ENCODE assay signal across 8 cellular contexts in genomic region chr13:114130708-114131580, GRCh38. TPM values are rescaled to one million over a fixed set of nuclear protein-coding genes. Genes with fewer than 3 reads are reported as not detected.
DNase-seq lines count a peak whose midpoint lies in the region; ATAC-seq and TF ChIP-seq lines count a peak whose summit lies in the region.

No MANE protein-coding gene starts in this region.

- peak; percentile 11 to 26 (median 20) for ATAC-seq in right lobe of liver
- peak; percentile 22 to 33 for ATAC-seq in stimulated activated naive B cell treated with anti-CD40 and anti-IgM and Interleukin-4, amounts not matched to agents 10 μg/mL and 1 μg/mL and 100 μg/mL, for 72 hours (replicated peaks)
- no peak for ATAC-seq in HG03095 (IDR thresholded peaks at IDR 0.05; ENCODE audit: unreplicated experiment)

- peaks cover 19% of the 10 kb centered on the region for H3K36me3 Mint-ChIP-seq in dendritic cell treated with granulocyte-macrophage colony-stimulating factor and Interleukin-4, amounts not matched to agents 40 ng/mL and 50 ng/mL, for 4 days (ENCODE audit: low read depth)
- H3K36me3 Mint-ChIP-seq in stimulated activated naive B cell treated with anti-CD40 and anti-IgM and Interleukin-4, amounts not matched to agents 10 μg/mL and 1 μg/mL and 100 μg/mL, for 72 hours, result peaks cover 3 to 22% of the 10 kb centered on the region in 2 donors

- H3K27me3 ChIP-seq in right lobe of liver, result no peaks in the 10 kb centered on the region

- no peaks in the 10 kb centered on the region for H3K9me3 ChIP-seq in right lobe of liver

- H3K4me3 ChIP-seq in WI38 (ENCODE audit: low read depth, low read length) (peak overlapping the region; percentile 98), right lobe of liver (peak overlapping the region; percentile 60 to 78 (median 64))

- peaks cover 11% of the 10 kb centered on the region for H3K27me3 Mint-ChIP-seq in dendritic cell treated with granulocyte-macrophage colony-stimulating factor and Interleukin-4, amounts not matched to agents 40 ng/mL and 50 ng/mL, for 4 days
- H3K27me3 Mint-ChIP-seq in stimulated activated naive B cell treated with anti-CD40 and anti-IgM and Interleukin-4, amounts not matched to agents 10 μg/mL and 1 μg/mL and 100 μg/mL, for 72 hours, result no peaks in the 10 kb centered on the region

- TF ChIP-seq CTCF in WI38 (IDR thresholded peaks at IDR 0.05; ENCODE audit: low read depth, low read length) (no peak), right lobe of liver (IDR thresholded peaks at IDR 0.05) (no peak)

- peak overlapping the region; percentile 90 for H3K4me3 Mint-ChIP-seq in dendritic cell treated with granulocyte-macrophage colony-stimulating factor and Interleukin-4, amounts not matched to agents 40 ng/mL and 50 ng/mL, for 4 days
- peak overlapping the region; percentile 91 to 98 for H3K4me3 Mint-ChIP-seq in stimulated activated naive B cell treated with anti-CD40 and anti-IgM and Interleukin-4, amounts not matched to agents 10 μg/mL and 1 μg/mL and 100 μg/mL, for 72 hours

- intact Hi-C loops in dendritic cell treated with granulocyte-macrophage colony-stimulating factor and Interleukin-4, amounts not matched to agents 40 ng/mL and 50 ng/mL, for 4 days (cut with micrococcal nuclease), result loop anchor here (5.0 kb wide), 2 partner anchors 64 to 96 kb away; no protein-coding TSS in a partner anchor
- intact Hi-C loops in right lobe of liver (cut with DNase I), result no loop called here

- no peaks in the 10 kb centered on the region for H3K36me3 ChIP-seq in right lobe of liver

- H3K4me1 Mint-ChIP-seq in dendritic cell treated with granulocyte-macrophage colony-stimulating factor and Interleukin-4, amounts not matched to agents 40 ng/mL and 50 ng/mL, for 4 days (ENCODE audit: low read depth), result peaks cover 69% of the 10 kb centered on the region
- peaks cover 56 to 78% of the 10 kb centered on the region in 2 donors for H3K4me1 Mint-ChIP-seq in stimulated activated naive B cell treated with anti-CD40 and anti-IgM and Interleukin-4, amounts not matched to agents 10 μg/mL and 1 μg/mL and 100 μg/mL, for 72 hours

- 27% methylated on average over 12 of the region's 35 CpGs for WGBS in right lobe of liver (ENCODE audit: insufficient coverage, low coverage, low lambda C conversion rate, missing lambda C conversion rate)

- H3K4me1 ChIP-seq in right lobe of liver, result peaks cover 0 to 25% (median 4%) of the 10 kb centered on the region in 4 donors

- peak overlapping the region; percentile 55 to 85 (median 64) for H3K27ac ChIP-seq in right lobe of liver

- peak overlapping the region; percentile 84 for H3K27ac Mint-ChIP-seq in dendritic cell treated with granulocyte-macrophage colony-stimulating factor and Interleukin-4, amounts not matched to agents 40 ng/mL and 50 ng/mL, for 4 days
- peak overlapping the region; percentile 98 for H3K27ac Mint-ChIP-seq in stimulated activated naive B cell treated with anti-CD40 and anti-IgM and Interleukin-4, amounts not matched to agents 10 μg/mL and 1 μg/mL and 100 μg/mL, for 72 hours

- TF ChIP-seq POLR2A in right lobe of liver (IDR thresholded peaks at IDR 0.05), result no peak

- H3K9me3 Mint-ChIP-seq in dendritic cell treated with granulocyte-macrophage colony-stimulating factor and Interleukin-4, amounts not matched to agents 40 ng/mL and 50 ng/mL, for 4 days, result no peaks in the 10 kb centered on the region
- peaks cover 0 to 2% of the 10 kb centered on the region in 2 donors for H3K9me3 Mint-ChIP-seq in stimulated activated naive B cell treated with anti-CD40 and anti-IgM and Interleukin-4, amounts not matched to agents 10 μg/mL and 1 μg/mL and 100 μg/mL, for 72 hours

- peak in 2 of 3 donors; percentile 45 to 50 for DNase-seq in stimulated activated CD4-positive, alpha-beta T cell treated with anti-CD3 and anti-CD28 coated beads, Interleukin-12 subunit alpha, Interleukin-12 subunit beta, amount 100 ng/mL, for 48 hours (ENCODE audit: low read depth in 2 of 3, low spot score in 1 of 3)
- DNase-seq in stimulated activated CD4-positive, alpha-beta T cell treated with anti-CD3 and anti-CD28 coated beads, Interleukin-12 subunit alpha, Interleukin-12 subunit beta, amount 100 ng/mL, for 4 hours, result no peak
- DNase-seq in NCI-H1092 (lab: John Stamatoyannopoulos, UW) (peak; percentile 38), right lobe of liver (peak in 1 of 3 donors; percentile 48)
- DNase-seq in stimulated activated naive B cell treated with anti-CD40 and anti-IgM and Interleukin-4, amounts not matched to agents 10 μg/mL and 1 μg/mL and 100 μg/mL, for 72 hours, result peak; percentile 30

RNA-seq across cellular contexts. Expression of gene RASA3, which starts 1.5 kb away (rescaled TPM):
- 1 to 10 TPM; 3.5 to 7.9 (median 4.6) TPM for total RNA-seq in right lobe of liver

RNA-seq across cellular contexts. Expression of gene CFAP97D2, which starts 48.1 kb away (rescaled TPM):
- total RNA-seq in right lobe of liver, result not detected
